ENCODE assay signal across 10 cellular contexts in the genomic region with DNA sequence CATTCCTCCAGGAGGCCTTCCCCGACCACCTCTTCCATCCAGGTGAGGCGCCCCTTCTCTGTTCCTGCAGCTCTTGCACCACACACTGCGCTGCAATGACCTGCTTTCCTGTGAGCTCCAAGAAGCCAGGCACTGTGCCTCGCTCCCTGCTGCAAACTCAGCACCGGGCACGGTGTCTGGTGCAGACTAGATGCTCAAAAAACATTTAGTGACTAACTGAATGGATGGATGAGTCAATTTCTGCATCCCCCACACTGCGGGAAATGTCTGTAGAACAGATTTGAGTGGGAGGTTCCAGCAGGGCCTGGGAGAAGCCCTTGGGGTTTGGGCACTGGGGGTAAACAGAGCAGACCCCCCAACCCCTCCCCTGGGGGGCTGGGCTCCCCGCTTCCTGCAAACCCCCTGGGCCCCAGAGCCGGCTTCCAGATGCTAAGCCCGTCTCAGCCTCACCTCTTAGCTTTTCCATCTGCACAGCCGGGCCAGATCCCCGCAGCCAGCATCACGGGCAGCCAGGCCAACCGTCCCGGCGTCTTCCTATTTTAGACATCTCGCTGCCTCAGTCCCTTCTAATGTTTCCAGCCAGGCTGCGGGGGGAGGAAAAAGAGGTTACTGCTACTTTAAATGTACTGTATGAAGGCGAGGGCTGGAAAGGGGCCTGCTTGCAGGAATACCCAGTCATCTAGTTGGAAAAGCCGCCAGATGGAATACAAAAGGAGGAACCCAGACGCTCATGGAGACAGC.
DNase-seq lines count a peak whose midpoint lies in the region; ATAC-seq, FAIRE-seq and TF ChIP-seq lines count a peak whose summit lies in the region.
"Had no signal": no experiment of that assay in that cellular context is flagged by ENCODE, and none has a peak within 500 bp of the region (broad histone marks: within the 10 kb centered on the region; RNA-seq: fewer than 3 reads in every experiment).

No MANE protein-coding gene starts in this region.

- dilution Hi-C loops in endothelial cell of umbilical vein (cut with MboI; ENCODE audit: extremely low pct_ligation_motif_present, low sequenced_read_pairs): no loop called here

- no peak overlapping the region for H3K4me2 ChIP-seq in PC-3 (ENCODE audit: low read length)
- H3K4me2 ChIP-seq in endothelial cell of umbilical vein (ENCODE audit: insufficient read depth, low read length): no peak overlapping the region

- H3K79me2 ChIP-seq in PC-3 (ENCODE audit: low read length): no peaks in the 10 kb centered on the region
- no peaks in the 10 kb centered on the region for H3K79me2 ChIP-seq in endothelial cell of umbilical vein (ENCODE audit: control insufficient read depth, insufficient read depth, low read length)

- H3K4me1 ChIP-seq in PC-3 (ENCODE audit: insufficient read depth, low read length) (peaks cover 25% of the 10 kb centered on the region), endothelial cell of umbilical vein (ENCODE audit: control insufficient read depth, extremely low read depth, insufficient read depth, low read length) (peaks cover 32% of the 10 kb centered on the region), upper lobe of right lung (peaks cover 23% of the 10 kb centered on the region)

- H3K9me3 ChIP-seq in PC-3 (ENCODE audit: low read length) (no peaks in the 10 kb centered on the region), endothelial cell of umbilical vein (replicated peaks; ENCODE audit: control insufficient read depth, insufficient read depth, low read length) (no peaks in the 10 kb centered on the region), upper lobe of right lung (no peaks in the 10 kb centered on the region)

- H3K9ac ChIP-seq in PC-3 (ENCODE audit: low read length): no peak overlapping the region
- H3K9ac ChIP-seq in endothelial cell of umbilical vein (replicated peaks; ENCODE audit: extremely low read depth, insufficient read depth, low read length): no peak overlapping the region

- no peaks in the 10 kb centered on the region for H3K9me1 ChIP-seq in endothelial cell of umbilical vein (replicated peaks; ENCODE audit: control insufficient read depth, extremely low read depth, insufficient read depth, low read length)

- H3K27me3 ChIP-seq in PC-3 (ENCODE audit: low read length) (no peaks in the 10 kb centered on the region), endothelial cell of umbilical vein (ENCODE audit: control insufficient read depth in 2 of 2, insufficient read depth in 2 of 2, low read length in 2 of 2) (no peaks in the 10 kb centered on the region), upper lobe of right lung (no peaks in the 10 kb centered on the region)
- H3K27me3 ChIP-seq: cardiac muscle cell had no signal

- no peak for TF ChIP-seq POLR2A in endothelial cell of umbilical vein (IDR thresholded peaks at IDR 0.05; ENCODE audit: low read depth, low read length)

- BruUV-seq in PC-3 (replicated peaks; lab: Mats Ljungman, UMichigan): no TSS peak
- no TSS peak for BruUV-seq in endothelial cell of umbilical vein (replicated peaks; lab: Mats Ljungman, UMichigan)

- intact Hi-C loops in PC-3 (cut with micrococcal nuclease): no loop called here
- intact Hi-C loops in endothelial cell of umbilical vein (cut with micrococcal nuclease): loop anchor here (1.0 to 5.0 kb wide), 2 partner anchors 32 to 46 kb away; no protein-coding TSS in a partner anchor
- intact Hi-C loops in upper lobe of right lung (cut with DNase I): no loop called here

- DNase-seq in PC-3 (peak; percentile 28), endothelial cell of umbilical vein (ENCODE audit: low read depth, low spot score) (peak; percentile 39), mesothelial cell of epicardium (ENCODE audit: low spot score in 2 of 2, unreplicated experiment in 2 of 2) (no peak), upper lobe of right lung (no peak), GM19240 (ENCODE audit: insufficient read length, low spot score) (no peak)
- DNase-seq in stimulated activated naive CD4-positive, alpha-beta T cell (lab: John Stamatoyannopoulos, UW): no peak
- DNase-seq: activated CD4-positive, CD25-positive, alpha-beta regulatory T cell had no signal

- peak overlapping the region; percentile 64 for H3K4me3 Mint-ChIP-seq in mesothelial cell of epicardium

- TF ChIP-seq CTCF in PC-3 (conservative IDR thresholded peaks at IDR 0.05; ENCODE audit: low read depth, low read length) (no peak), endothelial cell of umbilical vein (IDR thresholded peaks at IDR 0.05; ENCODE audit: extremely low read depth in 1 of 2, insufficient read depth in 1 of 2, low read depth in 1 of 2, low read length in 2 of 2) (no peak), mesothelial cell of epicardium (IDR thresholded peaks at IDR 0.05; ENCODE audit: unreplicated experiment) (no peak), upper lobe of right lung (IDR thresholded peaks at IDR 0.05) (no peak)

- H3K27ac ChIP-seq in PC-3 (ENCODE audit: low read length) (no peak overlapping the region), endothelial cell of umbilical vein (ENCODE audit: insufficient read depth, low read depth, low read length) (no peak overlapping the region), upper lobe of right lung (no peak overlapping the region)

- H3F3A ChIP-seq in PC-3 (ENCODE audit: low read length, unreplicated experiment): no peaks in the 10 kb centered on the region

- no peak for FAIRE-seq in endothelial cell of umbilical vein (lab: Jason Lieb, UNC)

- POLR2A ChIA-PET in PC-3 (lab: Charles Lee; ENCODE audit: unreplicated experiment) (no interaction called here), endothelial cell of umbilical vein (lab: Charles Lee) (no interaction called here)

- peaks cover 54% of the 10 kb centered on the region for H3K4me1 Mint-ChIP-seq in mesothelial cell of epicardium

- H3K27me3 Mint-ChIP-seq in mesothelial cell of epicardium (ENCODE audit: low read depth): no peaks in the 10 kb centered on the region

- H3K36me3 ChIP-seq in PC-3 (ENCODE audit: low read depth, low read length) (no peaks in the 10 kb centered on the region), endothelial cell of umbilical vein (ENCODE audit: control insufficient read depth in 2 of 2, extremely low read depth in 1 of 2, insufficient read depth in 2 of 2, low read length in 2 of 2) (no peaks in the 10 kb centered on the region), upper lobe of right lung (no peaks in the 10 kb centered on the region)
- H3K36me3 ChIP-seq: cardiac muscle cell had no signal

- no peaks in the 10 kb centered on the region for H3K9me2 ChIP-seq in PC-3 (replicated peaks; ENCODE audit: low read length)

- H2AFZ ChIP-seq in PC-3 (ENCODE audit: low read length) (no peak overlapping the region), endothelial cell of umbilical vein (ENCODE audit: low read depth, low read length) (peak overlapping the region; percentile 62)

- no peaks in the 10 kb centered on the region for H4K20me1 ChIP-seq in PC-3 (ENCODE audit: low read length)
- H4K20me1 ChIP-seq in endothelial cell of umbilical vein (replicated peaks; ENCODE audit: control insufficient read depth, extremely low read depth, insufficient read depth, low read length): no peaks in the 10 kb centered on the region

- H3K36me3 Mint-ChIP-seq in mesothelial cell of epicardium: no peaks in the 10 kb centered on the region

- H3K4me3 ChIP-seq in PC-3 (ENCODE audit: low read length): no peak overlapping the region
- peak overlapping the region in 1 of 3 experiments; percentile 1 for H3K4me3 ChIP-seq in endothelial cell of umbilical vein (replicated peaks in 1 of 3; ENCODE audit: insufficient read depth in 1 of 3, low read depth in 1 of 3, low read length in 3 of 3)
- peak overlapping the region; percentile 19 for H3K4me3 ChIP-seq in upper lobe of right lung
- H3K4me3 ChIP-seq: cardiac muscle cell had no signal

- H3K9me3 Mint-ChIP-seq in mesothelial cell of epicardium: no peaks in the 10 kb centered on the region

- peak; percentile 18; the same call in 1 of the 2 replicates for ATAC-seq in PC-3
- ATAC-seq in upper lobe of right lung: no peak
- no peak for ATAC-seq in HG02884 (IDR thresholded peaks at IDR 0.05; ENCODE audit: unreplicated experiment)
- no peak for ATAC-seq in GM21447 (IDR thresholded peaks at IDR 0.05; ENCODE audit: unreplicated experiment)

- H3K27ac Mint-ChIP-seq in mesothelial cell of epicardium: peak overlapping the region; percentile 97

- CTCF ChIA-PET in PC-3 (lab: Charles Lee) (no interaction called here), endothelial cell of umbilical vein (lab: Charles Lee) (interaction anchor here (1.0 to 5.2 kb wide), 5 partner anchors 11 to 129 kb away, joined by 3 to 29 read pairs (median 4); no protein-coding TSS in a partner anchor)

TF ChIP-seq in endothelial cell of umbilical vein, 7 proteins besides CTCF, POLR2A, EP300 and RAD21:
- TF ChIP-seq FOS (IDR thresholded peaks at IDR 0.05; ENCODE audit: borderline replicate concordance, insufficient read depth, low read length) (peak; percentile 26), POLR2AphosphoS5 (IDR thresholded peaks at IDR 0.05; ENCODE audit: insufficient read depth, low read depth, low read length) (no peak)

Comparison
In these comparisons a context has a peak if more than half of its experiments do, and no peak if none do; other contexts are left out.
1. DNase-seq: peak in PC-3 (single experiment) and endothelial cell of umbilical vein (single experiment); none in mesothelial cell of epicardium (0 of 2), upper lobe of right lung (single experiment), stimulated activated naive CD4-positive, alpha-beta T cell (0 of 6) and GM19240 (single experiment).